Comparison of ENCODE assay signal across 30 cellular contexts in the genomic region with DNA sequence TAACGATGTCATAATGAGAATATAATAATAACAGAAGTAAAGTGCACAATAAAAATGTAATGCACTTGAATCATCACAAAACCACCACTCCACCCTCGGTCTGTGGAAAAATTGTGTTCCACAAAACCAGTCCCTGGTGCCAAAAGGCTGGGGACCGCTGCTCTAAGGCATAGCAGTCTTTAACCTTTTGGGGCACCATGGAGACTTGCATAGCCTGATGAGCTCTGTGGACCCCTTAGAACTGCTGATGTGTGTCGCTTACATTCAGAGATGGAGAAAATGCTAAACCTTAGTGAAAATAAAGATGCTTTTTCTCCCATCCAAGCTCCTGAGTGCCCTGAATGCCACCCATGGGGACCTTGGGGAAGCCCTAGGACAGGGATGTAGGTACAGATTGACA.
"Had no signal": no experiment of that assay in that cellular context is flagged by ENCODE, and none has a peak within 500 bp of the region (broad histone marks: within the 10 kb centered on the region; RNA-seq: fewer than 3 reads in every experiment).

No MANE protein-coding gene starts in this region.

- H3K4me2 ChIP-seq: hepatocyte, neural progenitor cell had no signal

- H3K36me3 ChIP-seq: esophagus muscularis mucosa, gastroesophageal sphincter, heart left ventricle, neural progenitor cell, ovary, tibial artery had no signal

- H3K79me2 ChIP-seq: hepatocyte had no signal

- H3K36me3 Mint-ChIP-seq: memory B cell; mesothelial cell of epicardium; naive B cell; natural killer cell treated with Interleukin-12 subunit alpha and Interleukin-12 subunit beta and Interleukin-15 and Interleukin-18, amount 100 ng/mL, for 72 hours; neural progenitor cell; type B pancreatic cell had no signal

- H3K27ac Mint-ChIP-seq: memory B cell; mesothelial cell of epicardium; natural killer cell treated with Interleukin-12 subunit alpha and Interleukin-12 subunit beta and Interleukin-15 and Interleukin-18, amount 100 ng/mL, for 72 hours; type B pancreatic cell had no signal

- H3K4me1 ChIP-seq: foreskin keratinocyte, gastroesophageal sphincter, psoas muscle, tibial artery had no signal

- H3K4me3 ChIP-seq: coronary artery, esophagus muscularis mucosa, gastroesophageal sphincter, heart left ventricle, hepatocyte, lung, mucosa of descending colon, neural progenitor cell, ovary, psoas muscle, tibial artery had no signal

- H3K27me3 Mint-ChIP-seq: stimulated activated naive CD8-positive, alpha-beta T cell treated with anti-CD3 and anti-CD28 coated beads, Interleukin-15, amount 100 ng/mL, for 72 hours had no signal

- H3K9me3 ChIP-seq: esophagus muscularis mucosa, gastroesophageal sphincter, heart left ventricle, mucosa of descending colon, ovary, psoas muscle, testis, tibial artery had no signal

- H3K9me3 Mint-ChIP-seq: memory B cell; mesothelial cell of epicardium; naive B cell; natural killer cell treated with Interleukin-12 subunit alpha and Interleukin-12 subunit beta and Interleukin-15 and Interleukin-18, amount 100 ng/mL, for 72 hours; neural progenitor cell; stimulated activated naive CD8-positive, alpha-beta T cell treated with anti-CD3 and anti-CD28 coated beads, Interleukin-15, amount 100 ng/mL, for 72 hours; type B pancreatic cell had no signal

- DNase-seq: dermis blood vessel endothelial cell; effector memory CD4-positive, alpha-beta T cell; foreskin keratinocyte; heart left ventricle; mucosa of descending colon; naive B cell; nucleus accumbens; psoas muscle; right cardiac atrium; small intestine; stimulated activated CD4-positive, alpha-beta T cell treated with anti-CD3 and anti-CD28 coated beads, Interleukin-12 subunit alpha, Interleukin-12 subunit beta, amount 100 ng/mL, for 4 hours; stimulated activated CD4-positive, alpha-beta T cell treated with anti-CD3 and anti-CD28 coated beads, Interleukin-1b, Interleukin-23, amount 100 ng/mL, for 48 hours; stimulated activated CD4-positive, alpha-beta T cell treated with anti-CD3 and anti-CD28 coated beads, Interleukin-4, amount 100 ng/mL, for 1 hour; stimulated activated CD8-positive, alpha-beta memory T cell treated with anti-CD3 and anti-CD28 coated beads, Interleukin-4, amount 100 ng/mL, for 48 hours; stimulated activated naive CD4-positive, alpha-beta T cell; stimulated activated naive CD8-positive, alpha-beta T cell treated with anti-CD3 and anti-CD28 coated beads, Interleukin-15, amount 100 ng/mL, for 72 hours; testis had no signal

- ATAC-seq: foreskin keratinocyte; gastroesophageal sphincter; left lobe of liver; mucosa of descending colon; natural killer cell treated with Interleukin-12 subunit alpha and Interleukin-12 subunit beta and Interleukin-15 and Interleukin-18, amount 100 ng/mL, for 72 hours; psoas muscle; right cardiac atrium; stimulated activated naive CD8-positive, alpha-beta T cell treated with anti-CD3 and anti-CD28 coated beads, Interleukin-15, amount 100 ng/mL, for 72 hours had no signal

- H2AFZ ChIP-seq: hepatocyte, neural progenitor cell had no signal

- H3K9ac ChIP-seq: neural progenitor cell had no signal

- H3K4me3 Mint-ChIP-seq: memory B cell; mesothelial cell of epicardium; naive B cell; natural killer cell treated with Interleukin-12 subunit alpha and Interleukin-12 subunit beta and Interleukin-15 and Interleukin-18, amount 100 ng/mL, for 72 hours; neural progenitor cell; stimulated activated naive CD8-positive, alpha-beta T cell treated with anti-CD3 and anti-CD28 coated beads, Interleukin-15, amount 100 ng/mL, for 72 hours; type B pancreatic cell had no signal

- H3K27ac ChIP-seq: coronary artery, esophagus muscularis mucosa, foreskin keratinocyte, gastroesophageal sphincter, heart left ventricle, hepatocyte, neural progenitor cell, ovary, psoas muscle, testis, tibial artery had no signal

- H3K27me3 ChIP-seq: hepatocyte, ovary, testis had no signal
